In the genomic region with DNA sequence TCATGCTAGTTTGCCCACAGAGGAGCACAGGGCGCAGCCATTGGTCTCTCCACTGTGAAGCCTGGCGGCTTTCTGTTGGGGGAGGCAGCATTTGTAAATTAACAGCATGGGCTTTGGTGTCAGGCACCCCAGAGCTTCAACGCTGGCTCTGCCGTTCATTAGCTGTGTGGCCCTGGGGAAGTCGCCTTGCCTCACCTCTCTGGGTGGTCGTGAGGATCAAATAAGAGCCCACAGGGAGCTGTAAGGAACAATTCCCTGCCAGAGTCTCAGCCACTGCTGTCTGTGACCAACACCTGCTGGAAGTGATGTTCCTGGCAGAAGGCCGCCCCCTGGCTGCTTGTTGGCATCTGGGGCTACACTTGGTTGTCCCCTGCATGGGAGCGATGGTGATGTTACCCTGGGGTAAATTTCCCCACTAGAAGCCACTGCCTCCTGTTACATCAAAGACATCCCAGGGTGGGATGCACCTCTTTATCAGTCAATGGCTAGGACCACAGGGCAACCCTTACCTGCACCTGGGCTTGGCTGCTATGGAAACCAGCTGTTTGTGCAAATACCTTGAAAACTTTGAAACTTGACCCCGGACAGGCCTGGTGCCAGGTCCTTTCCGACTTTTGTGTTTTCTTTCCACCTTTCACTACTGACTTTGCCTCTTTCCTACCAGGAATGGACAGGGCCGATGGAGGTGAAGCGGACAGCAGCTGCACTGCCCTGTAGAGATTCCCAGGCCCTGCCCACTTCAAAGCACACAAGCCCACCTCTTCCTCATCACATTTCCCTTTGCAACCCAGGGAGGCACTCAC, we compare ENCODE assay signal across 8 cellular contexts. TPM values are rescaled to one million over a fixed set of nuclear protein-coding genes. Genes with fewer than 3 reads are reported as not detected.
DNase-seq lines count a peak whose midpoint lies in the region; ATAC-seq and TF ChIP-seq lines count a peak whose summit lies in the region.

No MANE protein-coding gene starts in this region.

- peaks cover 26% of the 10 kb centered on the region for H3K4me1 Mint-ChIP-seq in activated naive CD8-positive, alpha-beta T cell treated with anti-CD3 and anti-CD28 coated beads, Interleukin-2, amount 50 U/mL, for 24 hours

- no peaks in the 10 kb centered on the region for H3K36me3 Mint-ChIP-seq in activated naive CD8-positive, alpha-beta T cell treated with anti-CD3 and anti-CD28 coated beads, Interleukin-2, amount 50 U/mL, for 24 hours (ENCODE audit: low read depth)

- peak; percentile 29 for ATAC-seq in activated naive CD8-positive, alpha-beta T cell treated with anti-CD3 and anti-CD28 coated beads, Interleukin-2, amount 50 U/mL, for 24 hours
- ATAC-seq in left lobe of liver (peak; percentile 46), HG02571 (IDR thresholded peaks at IDR 0.05; ENCODE audit: unreplicated experiment) (no peak)

- peaks cover 0 to 24% (median 8%) of the 10 kb centered on the region in 4 donors for H3K36me3 ChIP-seq in transverse colon
- H3K36me3 ChIP-seq in suprapubic skin, result peaks cover 33% of the 10 kb centered on the region

- TF ChIP-seq EP300 in transverse colon (IDR thresholded peaks at IDR 0.05; ENCODE audit: low read depth), result no peak
- no peak for TF ChIP-seq EP300 in suprapubic skin (IDR thresholded peaks at IDR 0.05)

- peak; percentile 63 for TF ChIP-seq CTCF in 22Rv1 (IDR thresholded peaks at IDR 0.05)
- peak; percentile 60 for TF ChIP-seq CTCF in GM12874 (IDR thresholded peaks at IDR 0.05; ENCODE audit: insufficient read depth, low read depth, low read length)
- peak in 4 of 5 experiments; percentile 22 to 42 (median 26) for TF ChIP-seq CTCF in transverse colon (IDR thresholded peaks at IDR 0.05)
- TF ChIP-seq CTCF in suprapubic skin (IDR thresholded peaks at IDR 0.05), result peak in 1 of 2 donors; percentile 21

- intact Hi-C loops in transverse colon (cut with DNase I; ENCODE audit: low total_unique reads), result no loop called here

- H3K4me1 ChIP-seq in transverse colon (peaks cover 28 to 62% (median 47%) of the 10 kb centered on the region in 4 donors), suprapubic skin (peaks cover 34% of the 10 kb centered on the region)

- TF ChIP-seq POLR2A in transverse colon (IDR thresholded peaks at IDR 0.05) (no peak), suprapubic skin (IDR thresholded peaks at IDR 0.05) (no peak)

- H3K9me3 Mint-ChIP-seq in activated naive CD8-positive, alpha-beta T cell treated with anti-CD3 and anti-CD28 coated beads, Interleukin-2, amount 50 U/mL, for 24 hours, result no peaks in the 10 kb centered on the region

- H3K27me3 ChIP-seq in transverse colon (no peaks in the 10 kb centered on the region), suprapubic skin (no peaks in the 10 kb centered on the region)

- 47 to 58% methylated on average over 5 to 12 of the region's 12 CpGs for WGBS in transverse colon (ENCODE audit: low coverage in 1 of 2), 2 donors
- WGBS in suprapubic skin, result 66% methylated on average over 6 of the region's 12 CpGs

- DNase-seq in NCI-H2171 (lab: John Stamatoyannopoulos, UW) (peak; percentile 10), left lobe of liver (ENCODE audit: low spot score) (peak; percentile 90), transverse colon (peak; percentile 48), suprapubic skin (ENCODE audit: low spot score in 2 of 2) (no peak)
- DNase-seq in activated naive CD8-positive, alpha-beta T cell treated with anti-CD3 and anti-CD28 coated beads, Interleukin-2, amount 50 U/mL, for 24 hours, result peak; percentile 55

- H3K4me3 ChIP-seq in transverse colon, result no peak overlapping the region
- H3K4me3 ChIP-seq in suprapubic skin, result no peak overlapping the region

- no peaks in the 10 kb centered on the region for H3K9me3 ChIP-seq in transverse colon
- no peaks in the 10 kb centered on the region for H3K9me3 ChIP-seq in suprapubic skin

- no peak overlapping the region for H3K27ac Mint-ChIP-seq in activated naive CD8-positive, alpha-beta T cell treated with anti-CD3 and anti-CD28 coated beads, Interleukin-2, amount 50 U/mL, for 24 hours

- H3K4me3 Mint-ChIP-seq in activated naive CD8-positive, alpha-beta T cell treated with anti-CD3 and anti-CD28 coated beads, Interleukin-2, amount 50 U/mL, for 24 hours, result no peak overlapping the region

- in situ Hi-C loops in transverse colon (cut with MboI; ENCODE audit: low pct_ligation_motif_present in 1 of 4, low pct_unique_long_range_greater_than_20kb in 1 of 4, low sequenced_read_pairs in 3 of 4), result no loop called here

- no peak overlapping the region for H3K27ac ChIP-seq in 22Rv1
- H3K27ac ChIP-seq in transverse colon, result peak overlapping the region; percentile 68 to 83 (median 76)
- H3K27ac ChIP-seq in suprapubic skin, result no peak overlapping the region

- H3K27me3 Mint-ChIP-seq in activated naive CD8-positive, alpha-beta T cell treated with anti-CD3 and anti-CD28 coated beads, Interleukin-2, amount 50 U/mL, for 24 hours, result peaks cover 11% of the 10 kb centered on the region

RNA-seq across cellular contexts. Expression of a gene that starts 36.9 kb away (rescaled TPM):
- total RNA-seq in left lobe of liver (33.0 TPM), transverse colon (1 to 10 TPM; 1.9 to 6.8 (median 3.6) TPM), suprapubic skin (1 to 10 TPM in 3 of 4 donors, under 1 TPM in 1; 0.95 to 5.8 (median 4.3) TPM)

Comparison
In these comparisons a context has a peak if more than half of its experiments do, and no peak if none do; other contexts are left out.
1. H3K27ac ChIP-seq: peak in transverse colon (4 of 4); none in 22Rv1 (single experiment) and suprapubic skin (single experiment).
2. DNase-seq: peak in NCI-H2171 (single experiment), activated naive CD8-positive, alpha-beta T cell treated with anti-CD3 and anti-CD28 coated beads, Interleukin-2, amount 50 U/mL, for 24 hours (single experiment), left lobe of liver (single experiment) and transverse colon (single experiment); none in suprapubic skin (0 of 2).